In genomic region chr13:27928805-27929753, GRCh38 we compare ENCODE assay signal across 20 cellular contexts. TPM values are rescaled to one million over a fixed set of nuclear protein-coding genes. Genes with fewer than 3 reads are reported as not detected.
"Had no signal": no experiment of that assay in that cellular context is flagged by ENCODE, and none has a peak within 500 bp of the region (broad histone marks: within the 10 kb centered on the region; RNA-seq: fewer than 3 reads in every experiment).

No MANE protein-coding gene starts in this region.

- H3K27ac ChIP-seq: SK-N-MC, stomach, thoracic aorta had no signal

- DNase-seq: activated CD4-positive, alpha-beta T cell treated with anti-CD3 and anti-CD28 coated beads, Interleukin-2, amount 50 U/mL, for 1 hour; activated CD8-positive, alpha-beta memory T cell treated with anti-CD3 and anti-CD28 coated beads, Interleukin-2, amount 10 ng/mL, durations not matched to agents 7 days and 5 days; activated naive CD8-positive, alpha-beta T cell treated with anti-CD3 and anti-CD28 coated beads, Interleukin-2, amount 50 U/mL, for 24 hours; effector CD4-positive, alpha-beta T cell; erythroblast; hippocampal formation; immature natural killer cell; naive thymus-derived CD8-positive, alpha-beta T cell; stimulated activated CD4-positive, alpha-beta T cell treated with anti-CD3 and anti-CD28 coated beads, Interleukin-4, amount 100 ng/mL, for 24 hours; stomach; T-cell had no signal

- H3K4me3 Mint-ChIP-seq: activated CD8-positive, alpha-beta memory T cell treated with anti-CD3 and anti-CD28 coated beads, Interleukin-2, amount 10 ng/mL, durations not matched to agents 7 days and 5 days; activated naive CD8-positive, alpha-beta T cell treated with anti-CD3 and anti-CD28 coated beads, Interleukin-2, amount 50 U/mL, for 24 hours had no signal

- H3K36me3 Mint-ChIP-seq: activated CD8-positive, alpha-beta memory T cell treated with anti-CD3 and anti-CD28 coated beads, Interleukin-2, amount 10 ng/mL, durations not matched to agents 7 days and 5 days; naive thymus-derived CD8-positive, alpha-beta T cell; T-cell had no signal

- H3K27ac Mint-ChIP-seq: activated naive CD8-positive, alpha-beta T cell treated with anti-CD3 and anti-CD28 coated beads, Interleukin-2, amount 50 U/mL, for 24 hours; immature natural killer cell had no signal

- H3K36me3 ChIP-seq: stomach, thoracic aorta had no signal

- H3K9me3 Mint-ChIP-seq: activated naive CD8-positive, alpha-beta T cell treated with anti-CD3 and anti-CD28 coated beads, Interleukin-2, amount 50 U/mL, for 24 hours; T-cell had no signal

- FAIRE-seq: astrocyte, colon had no signal

- H3K9me3 ChIP-seq: stomach, thoracic aorta had no signal

- ATAC-seq: activated CD8-positive, alpha-beta memory T cell treated with anti-CD3 and anti-CD28 coated beads, Interleukin-2, amount 10 ng/mL, durations not matched to agents 7 days and 5 days; activated naive CD8-positive, alpha-beta T cell treated with anti-CD3 and anti-CD28 coated beads, Interleukin-2, amount 50 U/mL, for 24 hours; naive thymus-derived CD8-positive, alpha-beta T cell; T-cell had no signal

- H3K4me3 ChIP-seq: lung, SK-N-MC, stomach, thoracic aorta had no signal

RNA-seq across cellular contexts. Expression of gene PDX1, which starts 9.3 kb away (rescaled TPM):
- total RNA-seq: activated CD8-positive, alpha-beta memory T cell treated with anti-CD3 and anti-CD28 coated beads, Interleukin-2, amount 10 ng/mL, durations not matched to agents 7 days and 5 days; astrocyte; cardiac septum; lung; naive thymus-derived CD8-positive, alpha-beta T cell; osteocyte; renal cortical epithelial cell; T-cell; urinary bladder had no signal
- polyA plus RNA-seq: immature natural killer cell; lung; naive thymus-derived CD8-positive, alpha-beta T cell; urinary bladder had no signal

RNA-seq across cellular contexts. Expression of gene CDX2, which starts 40.0 kb away (rescaled TPM):
- total RNA-seq: activated CD8-positive, alpha-beta memory T cell treated with anti-CD3 and anti-CD28 coated beads, Interleukin-2, amount 10 ng/mL, durations not matched to agents 7 days and 5 days; astrocyte; cardiac septum; naive thymus-derived CD8-positive, alpha-beta T cell; osteocyte; renal cortical epithelial cell; thoracic aorta; urinary bladder had no signal
- polyA plus RNA-seq: immature natural killer cell; lung; naive thymus-derived CD8-positive, alpha-beta T cell; urinary bladder had no signal

RNA-seq across cellular contexts. Expression of gene URAD, which starts 59.4 kb away (rescaled TPM):
- total RNA-seq: activated CD8-positive, alpha-beta memory T cell treated with anti-CD3 and anti-CD28 coated beads, Interleukin-2, amount 10 ng/mL, durations not matched to agents 7 days and 5 days; astrocyte; cardiac septum; lung; naive thymus-derived CD8-positive, alpha-beta T cell; osteocyte; renal cortical epithelial cell; T-cell; thoracic aorta; urinary bladder had no signal
- polyA plus RNA-seq: immature natural killer cell; lung; naive thymus-derived CD8-positive, alpha-beta T cell; urinary bladder had no signal
